ENCODE assay signal across 18 cellular contexts in genomic region chr11:27212248-27212780, GRCh38.
DNase-seq lines count a peak whose midpoint lies in the region; ATAC-seq and TF ChIP-seq lines count a peak whose summit lies in the region.
"Had no signal": no experiment of that assay in that cellular context is flagged by ENCODE, and none has a peak within 500 bp of the region (broad histone marks: within the 10 kb centered on the region; RNA-seq: fewer than 3 reads in every experiment).

No MANE protein-coding gene starts in this region.

- no peaks in the 10 kb centered on the region for H3K36me3 ChIP-seq in hepatocyte (replicated peaks; ENCODE audit: insufficient read depth, low read depth)
- H3K36me3 ChIP-seq in HAP-1 (replicated peaks) = no peaks in the 10 kb centered on the region
- H3K36me3 ChIP-seq: ascending aorta, MG63 had no signal

- H2AFZ ChIP-seq in hepatocyte = no peak overlapping the region

- ATAC-seq in GM18873 (IDR thresholded peaks at IDR 0.05; ENCODE audit: low FRiP score, unreplicated experiment) (peak; percentile 56), GM21786 (IDR thresholded peaks at IDR 0.05; ENCODE audit: unreplicated experiment) (peak; percentile 37), HG03432 (IDR thresholded peaks at IDR 0.05; ENCODE audit: unreplicated experiment) (peak; percentile 39), GM21825 (IDR thresholded peaks at IDR 0.05; ENCODE audit: unreplicated experiment) (no peak)
- ATAC-seq: activated T-helper 17 cell treated with anti-CD3 and anti-CD28 coated beads, Interleukin-2, amount 50 U/mL, for 72 hours; stimulated activated memory B cell treated with anti-CD40 and anti-IgM and Interleukin-4, amounts not matched to agents 10 μg/mL and 1 μg/mL and 100 μg/mL, for 72 hours had no signal

- no peak overlapping the region for H3K27ac Mint-ChIP-seq in progenitor cell of endocrine pancreas
- H3K27ac Mint-ChIP-seq: activated T-helper 17 cell treated with anti-CD3 and anti-CD28 coated beads, Interleukin-2, amount 50 U/mL, for 72 hours; memory B cell had no signal

- no peak overlapping the region for H3K4me2 ChIP-seq in hepatocyte

- H3K79me2 ChIP-seq in hepatocyte = no peaks in the 10 kb centered on the region

- H3K27ac ChIP-seq in hepatocyte = peak overlapping the region; percentile 82
- H3K27ac ChIP-seq: ascending aorta had no signal

- peaks cover 16% of the 10 kb centered on the region for H3K36me3 Mint-ChIP-seq in progenitor cell of endocrine pancreas (ENCODE audit: insufficient read depth)
- H3K36me3 Mint-ChIP-seq: memory B cell; stimulated activated memory B cell treated with anti-CD40 and anti-IgM and Interleukin-4, amounts not matched to agents 10 μg/mL and 1 μg/mL and 100 μg/mL, for 72 hours had no signal

- no peaks in the 10 kb centered on the region for H3K9me3 ChIP-seq in hepatocyte (ENCODE audit: low read depth)
- no peaks in the 10 kb centered on the region for H3K9me3 ChIP-seq in HAP-1
- H3K9me3 ChIP-seq: ascending aorta had no signal

- in situ Hi-C loops in HAP-1 (cut with MboI; ENCODE audit: low sequenced_read_pairs) = loop anchor here (10.0 kb wide), 1 partner anchor 82 kb away; no protein-coding TSS in a partner anchor

- DNase-seq in hepatocyte (ENCODE audit: low spot score) (no peak), progenitor cell of endocrine pancreas (ENCODE audit: low spot score, unreplicated experiment) (no peak), hypothalamus (lab: John Stamatoyannopoulos, UW) (no peak), HAP-1 (ENCODE audit: low spot score in 2 of 2) (no peak)
- DNase-seq: activated CD4-positive, alpha-beta T cell treated with anti-CD3 and anti-CD28 coated beads, Interleukin-2, amount 50 U/mL, for 48 hours; DMS53; MG63; NCI-H2029 treated with DMSO at 0.1 percent for 48 hours; NCI-H69; T1000 had no signal

- no peaks in the 10 kb centered on the region for H3K9me2 ChIP-seq in hepatocyte (replicated peaks; ENCODE audit: insufficient read depth)

- peaks cover 30% of the 10 kb centered on the region for H3K4me1 Mint-ChIP-seq in progenitor cell of endocrine pancreas (ENCODE audit: low read depth)
- H3K4me1 Mint-ChIP-seq: activated T-helper 17 cell treated with anti-CD3 and anti-CD28 coated beads, Interleukin-2, amount 50 U/mL, for 72 hours; memory B cell had no signal

- WGBS in hepatocyte (ENCODE audit: low lambda C conversion rate, missing lambda C conversion rate) = 100% methylated on average over 2 of the region's 2 CpGs

- no peaks in the 10 kb centered on the region for H4K20me1 ChIP-seq in hepatocyte (ENCODE audit: insufficient read depth, poor library complexity, severe bottlenecking)

- H3K4me3 Mint-ChIP-seq in progenitor cell of endocrine pancreas (ENCODE audit: low read depth) = no peak overlapping the region
- H3K4me3 Mint-ChIP-seq: activated T-helper 17 cell treated with anti-CD3 and anti-CD28 coated beads, Interleukin-2, amount 50 U/mL, for 72 hours; memory B cell; stimulated activated memory B cell treated with anti-CD40 and anti-IgM and Interleukin-4, amounts not matched to agents 10 μg/mL and 1 μg/mL and 100 μg/mL, for 72 hours had no signal

- H3K4me1 ChIP-seq in hepatocyte (ENCODE audit: insufficient read depth) (peaks cover 49% of the 10 kb centered on the region), HAP-1 (peaks cover 20% of the 10 kb centered on the region)

- no peak overlapping the region for H3K4me3 ChIP-seq in hepatocyte
- H3K4me3 ChIP-seq in HAP-1 = no peak overlapping the region
- H3K4me3 ChIP-seq: ascending aorta, MG63 had no signal

- H3K27me3 ChIP-seq in hepatocyte = no peaks in the 10 kb centered on the region
- no peaks in the 10 kb centered on the region for H3K27me3 ChIP-seq in HAP-1 (ENCODE audit: low read depth)
- H3K27me3 ChIP-seq: ascending aorta, MG63 had no signal

- peaks cover 7% of the 10 kb centered on the region for H3K9me3 Mint-ChIP-seq in progenitor cell of endocrine pancreas (ENCODE audit: low read depth)
- H3K9me3 Mint-ChIP-seq: activated T-helper 17 cell treated with anti-CD3 and anti-CD28 coated beads, Interleukin-2, amount 50 U/mL, for 72 hours; memory B cell; stimulated activated memory B cell treated with anti-CD40 and anti-IgM and Interleukin-4, amounts not matched to agents 10 μg/mL and 1 μg/mL and 100 μg/mL, for 72 hours had no signal

- TF ChIP-seq CTCF in hepatocyte (IDR thresholded peaks at IDR 0.05; ENCODE audit: poor library complexity) = no peak
- TF ChIP-seq CTCF in progenitor cell of endocrine pancreas (IDR thresholded peaks at IDR 0.05; ENCODE audit: unreplicated experiment) = no peak

- H3K27me3 Mint-ChIP-seq in progenitor cell of endocrine pancreas = no peaks in the 10 kb centered on the region
